In genomic region chr7:11176922-11177445, GRCh38 we compare ENCODE assay signal across 29 cellular contexts.
"Had no signal": no experiment of that assay in that cellular context is flagged by ENCODE, and none has a peak within 500 bp of the region (broad histone marks: within the 10 kb centered on the region; RNA-seq: fewer than 3 reads in every experiment).

No MANE protein-coding gene starts in this region.

- H3K9me3 ChIP-seq: body of pancreas, breast epithelium had no signal

- H3K27me3 ChIP-seq: adrenal gland, body of pancreas, brain microvascular endothelial cell, breast epithelium had no signal

- ATAC-seq: activated CD8-positive, alpha-beta T cell treated with anti-CD3 and anti-CD28 coated beads for 36 hours; activated T-cell treated with anti-CD3 and anti-CD28 coated beads, Interleukin-2, amount 50 U/mL, for 4 hours; body of pancreas had no signal

- H3K4me3 ChIP-seq: adrenal gland, body of pancreas, breast epithelium had no signal

- H3K36me3 ChIP-seq: adrenal gland, brain microvascular endothelial cell, breast epithelium had no signal

- H3K4me1 ChIP-seq: adrenal gland, body of pancreas, breast epithelium had no signal

- DNase-seq: activated B cell treated with CpG ODN at 0.5 μM for 24 hours; activated CD4-positive, alpha-beta memory T cell treated with anti-CD3 and anti-CD28 coated beads for 36 hours; activated CD4-positive, alpha-beta T cell treated with anti-CD3 and anti-CD28 coated beads for 4 hours; activated CD4-positive, alpha-beta T cell treated with anti-CD3 and anti-CD28 coated beads, Interleukin-2, amount 10 ng/mL, durations not matched to agents 24 days and 14 days; activated CD4-positive, alpha-beta T cell treated with anti-CD3 and anti-CD28 coated beads, Interleukin-2, amount 50 U/mL, for 1 hour; activated CD4-positive, alpha-beta T cell treated with anti-CD3 and anti-CD28 coated beads, Interleukin-2, amount 50 U/mL, for 4 hours; activated CD4-positive, CD25-positive, alpha-beta regulatory T cell treated with anti-CD3 and anti-CD28 coated beads, Interleukin-2, amount 50 U/mL, for 72 hours; activated CD8-positive, alpha-beta memory T cell treated with anti-CD3 and anti-CD28 coated beads, Interleukin-2, amount 50 U/mL, for 4 hours; activated CD8-positive, alpha-beta T cell treated with anti-CD3 and anti-CD28 coated beads for 36 hours; activated effector memory CD4-positive, alpha-beta T cell treated with anti-CD3 and anti-CD28 coated beads, Interleukin-2, amount 50 U/mL, for 16 hours; activated gamma-delta T cell treated with Interleukin-2 at 50 U/mL for 16 hours; activated naive CD4-positive, alpha-beta T cell; activated naive CD4-positive, alpha-beta T cell treated with anti-CD3 and anti-CD28 coated beads for 36 hours; activated naive CD4-positive, alpha-beta T cell treated with anti-CD3 and anti-CD28 coated beads, Interleukin-2, amount 50 U/mL, for 16 hours; activated naive CD8-positive, alpha-beta T cell treated with anti-CD3 and anti-CD28 coated beads for 36 hours; activated T-cell treated with anti-CD3 and anti-CD28 coated beads for 4 hours; activated T-cell treated with anti-CD3 and anti-CD28 coated beads, Interleukin-2, amount 50 U/mL, for 1 hour; activated T-cell treated with anti-CD3 and anti-CD28 coated beads, Interleukin-2, amount 50 U/mL, for 4 hours; activated T-cell treated with anti-CD3 and anti-CD28 coated beads, Interleukin-2, amount 50 U/mL, for 72 hours; adrenal gland; amniotic stem cell; aorta; body of pancreas; central memory CD4-positive, alpha-beta T cell; T-helper 2 cell; T-helper 9 cell had no signal

- H3K27ac ChIP-seq: adrenal gland, body of pancreas, brain microvascular endothelial cell, breast epithelium, VCaP had no signal
